Comparison of ENCODE assay signal across 11 cellular contexts in genomic region chr19:51019544-51019925, GRCh38. TPM values are rescaled to one million over a fixed set of nuclear protein-coding genes. Genes with fewer than 3 reads are reported as not detected.
DNase-seq lines count a peak whose midpoint lies in the region; ATAC-seq and TF ChIP-seq lines count a peak whose summit lies in the region.
"Had no signal": no experiment of that assay in that cellular context is flagged by ENCODE, and none has a peak within 500 bp of the region (broad histone marks: within the 10 kb centered on the region; RNA-seq: fewer than 3 reads in every experiment).

TSS of gene KLK10 (minus strand) at chr19:51019709. CDS start at chr19:51019130, 579 bp downstream.

- no peaks in the 10 kb centered on the region for H3K36me3 Mint-ChIP-seq in activated T-cell treated with anti-CD3 and anti-CD28 coated beads, Interleukin-2, amount 50 U/mL, for 4 hours (ENCODE audit: insufficient read depth)

- no TSS peak for BruUV-seq in mammary epithelial cell (replicated peaks; lab: Mats Ljungman, UMichigan)

- peak within 1 kb of the TSS; percentile 66 for H3K9ac ChIP-seq in mammary epithelial cell (ENCODE audit: insufficient read depth, low read length)

- ATAC-seq in activated T-cell treated with anti-CD3 and anti-CD28 coated beads, Interleukin-2, amount 50 U/mL, for 4 hours = no peak
- ATAC-seq in lung (ENCODE audit: insufficient read depth, low FRiP score) (no peak), thoracic aorta (ENCODE audit: insufficient number of reproducible peaks, low FRiP score, low read depth) (no peak)
- ATAC-seq: left colon had no signal

- peak within 1 kb of the TSS; percentile 56 for H2AFZ ChIP-seq in mammary epithelial cell (ENCODE audit: low read depth, low read length)

- H3K36me3 ChIP-seq in mammary epithelial cell (ENCODE audit: insufficient read depth, low read length) (no peaks in the 10 kb centered on the region), lung (ENCODE audit: control insufficient read depth in 2 of 2, insufficient read depth in 2 of 2, low read length in 2 of 2) (no peaks in the 10 kb centered on the region), thoracic aorta (no peaks in the 10 kb centered on the region)
- H3K36me3 ChIP-seq: SJCRH30 had no signal

- peak within 1 kb of the TSS; percentile 78 for H3K27ac ChIP-seq in mammary epithelial cell (ENCODE audit: insufficient read depth, low read depth, low read length)
- no peak within 1 kb of the TSS for H3K27ac ChIP-seq in lung (ENCODE audit: low read depth in 1 of 2, low read length in 1 of 2)
- H3K27ac ChIP-seq in thoracic aorta = no peak within 1 kb of the TSS
- H3K27ac ChIP-seq: SJCRH30 had no signal

- in situ Hi-C loops in mammary epithelial cell (cut with MboI; ENCODE audit: low sequenced_read_pairs in 2 of 2) = loop anchor here in 1 of 2 donors (5.0 kb wide), 2 partner anchors 78 to 87 kb away; no protein-coding TSS in a partner anchor

- peak within 1 kb of the TSS; percentile 39 to 78 (median 62) for H3K4me3 ChIP-seq in mammary epithelial cell (replicated peaks in 1 of 3; ENCODE audit: insufficient read depth in 1 of 3, low read depth in 2 of 3, low read length in 3 of 3)
- no peak within 1 kb of the TSS for H3K4me3 ChIP-seq in lung
- H3K4me3 ChIP-seq in thoracic aorta = peak within 1 kb of the TSS; percentile 57
- H3K4me3 ChIP-seq: SJCRH30 had no signal

- intact Hi-C loops in mammary epithelial cell (cut with micrococcal nuclease) = loop anchor here (5.0 kb wide), 1 partner anchor 217 kb away; no protein-coding TSS in a partner anchor

- TF ChIP-seq CTCF in mammary epithelial cell (conservative IDR thresholded peaks at IDR 0.05 in 1 of 2, IDR thresholded peaks at IDR 0.05 in 1 of 2; ENCODE audit: extremely low read depth in 1 of 2, insufficient read depth in 1 of 2, low read depth in 1 of 2, low read length in 2 of 2) = no peak
- TF ChIP-seq CTCF in lung (IDR thresholded peaks at IDR 0.05; ENCODE audit: control extremely low read depth, extremely low read depth) = no peak
- no peak for TF ChIP-seq CTCF in thoracic aorta (IDR thresholded peaks at IDR 0.05)

- WGBS in mammary epithelial cell (ENCODE audit: low coverage, missing lambda C conversion rate) = 3% methylated on average over 6 of the region's 14 CpGs
- 3 to 6% methylated on average over 9 to 14 of the region's 14 CpGs for WGBS in lung, 2 donors

- peaks cover 15% of the 10 kb centered on the region for H3K4me1 Mint-ChIP-seq in activated T-cell treated with anti-CD3 and anti-CD28 coated beads, Interleukin-2, amount 50 U/mL, for 4 hours (ENCODE audit: low read depth)

- no peak for DNase-seq in activated T-cell treated with anti-CD3 and anti-CD28 coated beads, Interleukin-2, amount 50 U/mL, for 4 hours
- DNase-seq in activated T-cell treated with anti-CD3 and anti-CD28 coated beads, Interleukin-2, amount 50 U/mL, for 1 hour = no peak
- DNase-seq in mammary epithelial cell (no peak), lung (ENCODE audit: low spot score) (no peak), thoracic aorta (ENCODE audit: low spot score) (no peak), NCI-H2171 (lab: John Stamatoyannopoulos, UW) (no peak), NCI-H446 treated with DMSO at 0.1 percent for 48 hours (lab: John Stamatoyannopoulos, UW) (no peak), AG20443 (ENCODE audit: low spot score) (no peak)
- DNase-seq: left colon, NCI-H187 treated with DMSO at 0.1 percent for 48 hours, SJCRH30 had no signal

- CTCF ChIA-PET in mammary epithelial cell (lab: Charles Lee; ENCODE audit: low non-redundant PET) = interaction anchor here (0.6 kb wide), 1 partner anchor 76 kb away, joined by 6 read pairs; no protein-coding TSS in a partner anchor

- dilution Hi-C loops in mammary epithelial cell (cut with HindIII; ENCODE audit: low sequenced_read_pairs) = no loop called here

- peaks cover 26% of the 10 kb centered on the region for H3K4me1 ChIP-seq in mammary epithelial cell (ENCODE audit: insufficient read depth, low read length)
- peaks cover 0 to 10% of the 10 kb centered on the region in 2 donors for H3K4me1 ChIP-seq in lung (ENCODE audit: control insufficient read depth in 2 of 2, insufficient read depth in 2 of 2, low read length in 2 of 2)
- H3K4me1 ChIP-seq in thoracic aorta (ENCODE audit: control insufficient read depth in 1 of 2, low read depth in 2 of 2) = peaks cover 5 to 8% of the 10 kb centered on the region in 2 donors
- H3K4me1 ChIP-seq: SJCRH30 had no signal

- H3K27me3 ChIP-seq in mammary epithelial cell (ENCODE audit: insufficient read depth, low read length) (no peaks in the 10 kb centered on the region), lung (ENCODE audit: control insufficient read depth, insufficient read depth) (peaks cover 2% of the 10 kb centered on the region), thoracic aorta (replicated peaks; ENCODE audit: insufficient read depth) (no peaks in the 10 kb centered on the region)
- H3K27me3 ChIP-seq: SJCRH30 had no signal

- H3K4me3 Mint-ChIP-seq in activated T-cell treated with anti-CD3 and anti-CD28 coated beads, Interleukin-2, amount 50 U/mL, for 4 hours = peak within 1 kb of the TSS; percentile 40

- no peaks in the 10 kb centered on the region for H4K20me1 ChIP-seq in mammary epithelial cell (ENCODE audit: insufficient read depth, low read length)

- H3K79me2 ChIP-seq in mammary epithelial cell (ENCODE audit: insufficient read depth, low read length) = no peaks in the 10 kb centered on the region

- H3K27me3 Mint-ChIP-seq in activated T-cell treated with anti-CD3 and anti-CD28 coated beads, Interleukin-2, amount 50 U/mL, for 4 hours (ENCODE audit: low read depth) = peaks cover 76% of the 10 kb centered on the region

- H3K9me3 ChIP-seq in mammary epithelial cell (replicated peaks; ENCODE audit: insufficient read depth, low read length) (no peaks in the 10 kb centered on the region), lung (ENCODE audit: control insufficient read depth in 2 of 2, insufficient read depth in 1 of 2, low read length in 1 of 2) (peaks cover 0 to 6% of the 10 kb centered on the region in 2 donors), thoracic aorta (no peaks in the 10 kb centered on the region)
- H3K9me3 ChIP-seq: SJCRH30 had no signal

- H3K9me3 Mint-ChIP-seq in activated T-cell treated with anti-CD3 and anti-CD28 coated beads, Interleukin-2, amount 50 U/mL, for 4 hours = no peaks in the 10 kb centered on the region

- peak within 1 kb of the TSS; percentile 94 for H3K4me2 ChIP-seq in mammary epithelial cell (ENCODE audit: insufficient read depth, low read depth, low read length)

RNA-seq across cellular contexts. Expression of gene KLK10, which starts in this region (rescaled TPM):
- total RNA-seq in activated T-cell treated with anti-CD3 and anti-CD28 coated beads, Interleukin-2, amount 50 U/mL, for 4 hours = not detected
- 10 to 100 TPM; 63.1 to 74.0 TPM for total RNA-seq in mammary epithelial cell
- polyA plus RNA-seq in mammary epithelial cell = 232 TPM
- 300 TPM for polyA minus RNA-seq in mammary epithelial cell
- total RNA-seq in lung = 10 to 100 TPM in 1 of 2 donors, 1 to 10 TPM in 1; 9.8 to 24.3 TPM
- 10 to 100 TPM; 15.5 to 34.2 TPM for polyA plus RNA-seq in lung
- total RNA-seq in thoracic aorta = not detected
- total RNA-seq: SJCRH30 had no signal

Comparison
In these comparisons a context has a peak if more than half of its experiments do, and no peak if none do; other contexts are left out.
1. RNA of gene KLK10 (total RNA-seq): 63.1 to 74.0 TPM in mammary epithelial cell and 9.8 to 24.3 TPM in lung; not detected in thoracic aorta and not detected in activated T-cell treated with anti-CD3 and anti-CD28 coated beads, Interleukin-2, amount 50 U/mL, for 4 hours; every median in the first group is over 4 times any median in the second.